13 cellular contexts compared by ENCODE assay signal in genomic region chr2:12824771-12825363, GRCh38.
DNase-seq lines count a peak whose midpoint lies in the region; ATAC-seq and TF ChIP-seq lines count a peak whose summit lies in the region.
"Had no signal": no experiment of that assay in that cellular context is flagged by ENCODE, and none has a peak within 500 bp of the region (broad histone marks: within the 10 kb centered on the region; RNA-seq: fewer than 3 reads in every experiment).

No MANE protein-coding gene starts in this region.

- DNase-seq in WTC11 (ENCODE audit: low spot score) (no peak), fibroblast of peridontal ligament (ENCODE audit: extremely low read depth) (peak; percentile 73), myocyte (ENCODE audit: low read depth) (peak; percentile 7), tibial artery (peak; percentile 80 to 86), trophoblast cell (no peak), T1000 (lab: John Stamatoyannopoulos, UW) (no peak), iPS-NIHi7 (ENCODE audit: extremely low spot score) (no peak)
- no peak for DNase-seq in activated CD4-positive, alpha-beta memory T cell treated with anti-CD3 and anti-CD28 coated beads for 36 hours
- DNase-seq: endodermal cell, MV-4-11, naive B cell had no signal

- H3K9ac ChIP-seq in trophoblast cell (ENCODE audit: low read length), result no peak overlapping the region

- no peak overlapping the region for H4K12ac ChIP-seq in trophoblast cell (ENCODE audit: low read depth, low read length)

- no peak overlapping the region for H2AK5ac ChIP-seq in trophoblast cell (ENCODE audit: low read length)

- no peaks in the 10 kb centered on the region for H3K9me3 Mint-ChIP-seq in WTC11
- no peaks in the 10 kb centered on the region for H3K9me3 Mint-ChIP-seq in activated CD4-positive, alpha-beta memory T cell treated with anti-CD3 and anti-CD28 coated beads for 36 hours
- H3K9me3 Mint-ChIP-seq: endodermal cell, naive B cell had no signal

- no peak overlapping the region for H3K14ac ChIP-seq in trophoblast cell (ENCODE audit: low read length)

- H2BK12ac ChIP-seq in trophoblast cell (ENCODE audit: low read length), result no peak overlapping the region

- no peak overlapping the region for H3K4ac ChIP-seq in trophoblast cell (ENCODE audit: low read depth, low read length)

- no peaks in the 10 kb centered on the region for H3K36me3 Mint-ChIP-seq in WTC11
- H3K36me3 Mint-ChIP-seq in activated CD4-positive, alpha-beta memory T cell treated with anti-CD3 and anti-CD28 coated beads for 36 hours, result no peaks in the 10 kb centered on the region
- H3K36me3 Mint-ChIP-seq: naive B cell had no signal

- H3K9me3 ChIP-seq in tibial artery (no peaks in the 10 kb centered on the region), trophoblast cell (ENCODE audit: insufficient read depth, low read depth, low read length) (no peaks in the 10 kb centered on the region)
- H3K9me3 ChIP-seq: SJCRH30 had no signal

- CTCF ChIA-PET in WTC11 (lab: Charles Lee), result no interaction called here
- CTCF ChIA-PET in activated CD4-positive, alpha-beta memory T cell treated with anti-CD3 and anti-CD28 coated beads for 36 hours (lab: Charles Lee), result no interaction called here

- H3K27ac Mint-ChIP-seq in WTC11, result 0 out of 2 replicates have a peak overlapping the region, but pooled peaks have one; percentile 21
- no peak overlapping the region for H3K27ac Mint-ChIP-seq in activated CD4-positive, alpha-beta memory T cell treated with anti-CD3 and anti-CD28 coated beads for 36 hours
- H3K27ac Mint-ChIP-seq: endodermal cell had no signal

- H2BK120ac ChIP-seq in trophoblast cell (ENCODE audit: insufficient read depth, low read length, poor library complexity), result no peak overlapping the region

- H3K4me1 Mint-ChIP-seq in WTC11, result peaks cover 27% of the 10 kb centered on the region
- H3K4me1 Mint-ChIP-seq in activated CD4-positive, alpha-beta memory T cell treated with anti-CD3 and anti-CD28 coated beads for 36 hours (ENCODE audit: low read depth), result peaks cover 12% of the 10 kb centered on the region
- H3K4me1 Mint-ChIP-seq: endodermal cell had no signal

- no peak for ATAC-seq in WTC11

- H2AFZ ChIP-seq in trophoblast cell (ENCODE audit: insufficient read depth, low read length, poor library complexity), result no peak overlapping the region

- H3K4me1 ChIP-seq in tibial artery (peaks cover 0 to 27% (median 11%) of the 10 kb centered on the region in 4 donors), trophoblast cell (ENCODE audit: control insufficient read depth in 1 of 2, insufficient read depth in 2 of 2, low read length in 2 of 2) (peaks cover 0 to 3% of the 10 kb centered on the region in 2 experiments)

- no peak overlapping the region for H4K8ac ChIP-seq in trophoblast cell (ENCODE audit: low read depth, low read length)

- no peaks in the 10 kb centered on the region for H3K36me3 ChIP-seq in tibial artery
- no peaks in the 10 kb centered on the region for H3K36me3 ChIP-seq in trophoblast cell (ENCODE audit: control insufficient read depth in 1 of 2, insufficient read depth in 2 of 2, low read length in 2 of 2)
- H3K36me3 ChIP-seq: SJCRH30 had no signal

- POLR2A ChIA-PET in WTC11 (lab: Charles Lee), result no interaction called here
- POLR2A ChIA-PET in activated CD4-positive, alpha-beta memory T cell treated with anti-CD3 and anti-CD28 coated beads for 36 hours (lab: Charles Lee), result no interaction called here

- H3K27me3 Mint-ChIP-seq in WTC11 (ENCODE audit: low read depth), result no peaks in the 10 kb centered on the region
- H3K27me3 Mint-ChIP-seq in activated CD4-positive, alpha-beta memory T cell treated with anti-CD3 and anti-CD28 coated beads for 36 hours, result no peaks in the 10 kb centered on the region

- H3K23ac ChIP-seq in trophoblast cell (ENCODE audit: low read length), result no peak overlapping the region

- H3K4me2 ChIP-seq in trophoblast cell (ENCODE audit: low read length), result no peak overlapping the region

- H3K79me2 ChIP-seq in trophoblast cell (ENCODE audit: control insufficient read depth, insufficient read depth, low read length, poor library complexity), result no peaks in the 10 kb centered on the region

- H2BK5ac ChIP-seq in trophoblast cell (ENCODE audit: low read depth, low read length, poor library complexity), result no peak overlapping the region

- no peak overlapping the region for H4K91ac ChIP-seq in trophoblast cell (ENCODE audit: low read depth, low read length)

- H3K27ac ChIP-seq in tibial artery (peak overlapping the region; percentile 43 to 61), trophoblast cell (ENCODE audit: low read depth, low read length) (no peak overlapping the region)
- H3K27ac ChIP-seq: SJCRH30, VCaP had no signal

- H3K18ac ChIP-seq in trophoblast cell (ENCODE audit: low read length), result no peak overlapping the region

- H3K27me3 ChIP-seq in tibial artery (no peaks in the 10 kb centered on the region), trophoblast cell (ENCODE audit: insufficient read depth, low read length) (no peaks in the 10 kb centered on the region)
- H3K27me3 ChIP-seq: SJCRH30 had no signal

- H3K4me3 Mint-ChIP-seq in WTC11, result no peak overlapping the region
- no peak overlapping the region for H3K4me3 Mint-ChIP-seq in activated CD4-positive, alpha-beta memory T cell treated with anti-CD3 and anti-CD28 coated beads for 36 hours
- H3K4me3 Mint-ChIP-seq: endodermal cell, naive B cell had no signal

- no CpG with 5 or more reads among the region's 9 CpGs for WGBS in trophoblast cell (ENCODE audit: extremely low coverage, insufficient coverage, insufficient read length)

- intact Hi-C loops in tibial artery (cut with DNase I; ENCODE audit: low total_unique reads), result no loop called here
- intact Hi-C loops in activated CD4-positive, alpha-beta memory T cell treated with anti-CD3 and anti-CD28 coated beads for 36 hours (cut with micrococcal nuclease), result no loop called here

- TF ChIP-seq CTCF in WTC11 (IDR thresholded peaks at IDR 0.05) (no peak), tibial artery (IDR thresholded peaks at IDR 0.05) (no peak)

- H3K4me3 ChIP-seq in tibial artery, result no peak overlapping the region
- no peak overlapping the region for H3K4me3 ChIP-seq in trophoblast cell (ENCODE audit: low read depth, low read length)
- H3K4me3 ChIP-seq: SJCRH30 had no signal

- H3K79me1 ChIP-seq in trophoblast cell (ENCODE audit: low read length), result peaks cover 2% of the 10 kb centered on the region

TF ChIP-seq in WTC11, 78 proteins besides CTCF, POLR2A, EP300 and RAD21:
- TF ChIP-seq ZNF263 (CRISPR knock-in tag; IDR thresholded peaks at IDR 0.05; ENCODE audit: low read depth), result no peak
- no peak for TF ChIP-seq CREM (CRISPR knock-in tag; IDR thresholded peaks at IDR 0.05)
- no peak for TF ChIP-seq IRF2 (CRISPR knock-in tag; IDR thresholded peaks at IDR 0.05; ENCODE audit: borderline replicate concordance, low read depth)
- no peak for TF ChIP-seq SMAD4 (CRISPR knock-in tag; IDR thresholded peaks at IDR 0.05)
- no peak for TF ChIP-seq ZMAT4 (CRISPR knock-in tag; IDR thresholded peaks at IDR 0.05)
- TF ChIP-seq TCF7 (CRISPR knock-in tag; IDR thresholded peaks at IDR 0.05; ENCODE audit: low read depth), result no peak
- TF ChIP-seq USF2 (CRISPR knock-in tag; IDR thresholded peaks at IDR 0.05), result no peak

Comparison
In these comparisons a context has a peak if more than half of its experiments do, and no peak if none do; other contexts are left out.
1. DNase-seq: peak in fibroblast of peridontal ligament (single experiment), myocyte (single experiment) and tibial artery (2 of 2); none in WTC11 (single experiment), trophoblast cell (0 of 2), T1000 (single experiment), activated CD4-positive, alpha-beta memory T cell treated with anti-CD3 and anti-CD28 coated beads for 36 hours (single experiment) and iPS-NIHi7 (single experiment).